Comparison of ENCODE assay signal across 8 cellular contexts in genomic region chr7:32947420-32947983, GRCh38.
"Had no signal": no experiment of that assay in that cellular context is flagged by ENCODE, and none has a peak within 500 bp of the region (broad histone marks: within the 10 kb centered on the region; RNA-seq: fewer than 3 reads in every experiment).

No MANE protein-coding gene starts in this region.

- H3K27ac Mint-ChIP-seq: GM23338, H9, IgD-negative memory B cell had no signal

- H3K4me3 Mint-ChIP-seq: GM23338, H9 had no signal

- H3K27me3 Mint-ChIP-seq: IgD-negative memory B cell had no signal

- H3K4me3 ChIP-seq: GM23338 had no signal

- DNase-seq: HCEC 1CT, KG1 had no signal

- H3K4me1 Mint-ChIP-seq: GM23338, H9, IgD-negative memory B cell had no signal

- H3K4me2 ChIP-seq: GM23338 had no signal

- FAIRE-seq: H1, H54 had no signal

- ATAC-seq: GM23338 had no signal

- H3K27ac ChIP-seq: HL-60 had no signal

- H2AFZ ChIP-seq: GM23338 had no signal
